Comparison of ENCODE assay signal across 10 cellular contexts in the genomic region with DNA sequence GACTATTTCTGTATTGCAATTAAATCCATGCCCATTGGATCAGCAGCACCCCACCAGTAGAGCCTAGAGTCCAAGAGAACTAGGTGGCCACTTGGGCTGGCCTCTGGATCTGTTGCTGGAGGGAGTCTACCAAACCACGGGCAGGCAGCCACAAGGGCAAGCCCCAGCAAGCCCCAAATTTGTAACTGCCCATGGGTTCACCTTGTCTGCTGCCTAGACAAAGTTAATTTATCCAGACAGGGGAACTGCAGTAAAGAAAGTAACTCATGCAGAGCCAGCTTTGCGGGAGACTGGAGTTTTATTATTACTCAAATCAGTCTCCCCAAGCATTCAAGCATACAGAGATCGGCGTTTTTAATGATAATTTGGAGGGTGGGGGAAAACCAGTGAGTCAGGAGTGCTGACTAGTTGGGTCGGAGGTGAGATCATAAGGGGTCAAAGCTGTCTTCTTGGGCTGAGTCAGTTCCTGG.
DNase-seq lines count a peak whose midpoint lies in the region; ATAC-seq and TF ChIP-seq lines count a peak whose summit lies in the region.
"Had no signal": no experiment of that assay in that cellular context is flagged by ENCODE, and none has a peak within 500 bp of the region (broad histone marks: within the 10 kb centered on the region; RNA-seq: fewer than 3 reads in every experiment).

No MANE protein-coding gene starts in this region.

- H3K4me3 ChIP-seq in dorsolateral prefrontal cortex: no peak overlapping the region
- H3K4me3 ChIP-seq: left ventricle myocardium inferior had no signal

- CTCF ChIA-PET in RWPE1 (lab: Yijun Ruan, JAX): interaction anchor here (0.6 to 0.7 kb wide), 2 partner anchors 20 to 22 kb away, joined by 3 read pairs; no protein-coding TSS in a partner anchor

- POLR2A ChIA-PET in RWPE1 (lab: Yijun Ruan, JAX; ENCODE audit: low non-redundant PET): no interaction called here

- ATAC-seq in GM18907 (IDR thresholded peaks at IDR 0.05; ENCODE audit: unreplicated experiment) (peak; percentile 83), HG02623 (IDR thresholded peaks at IDR 0.05; ENCODE audit: unreplicated experiment) (peak; percentile 64)

- peak overlapping the region; percentile 36; the same call in 1 of the 2 replicates for H3K27ac ChIP-seq in RWPE1
- no peak overlapping the region for H3K27ac ChIP-seq in dorsolateral prefrontal cortex
- H3K27ac ChIP-seq: left ventricle myocardium inferior had no signal

- TF ChIP-seq CTCF in RWPE1 (conservative IDR thresholded peaks at IDR 0.05; ENCODE audit: low read depth): no peak
- TF ChIP-seq CTCF in dorsolateral prefrontal cortex (IDR thresholded peaks at IDR 0.05 in 54 of 56, conservative IDR thresholded peaks at IDR 0.05 in 2 of 56; ENCODE audit: low read depth in 1 of 56, partially characterized antibody in 56 of 56): no peak

- peaks cover 0 to 3% (median 0%) of the 10 kb centered on the region in 45 donors for H3K27me3 ChIP-seq in dorsolateral prefrontal cortex

- intact Hi-C loops in dorsolateral prefrontal cortex (cut with DNase I): no loop called here

- DNase-seq in RWPE1 (ENCODE audit: low spot score) (peak; percentile 61), dorsolateral prefrontal cortex (no peak), COLO668 (lab: John Stamatoyannopoulos, UW; ENCODE audit: unreplicated experiment) (no peak), C1 segment of cervical spinal cord (lab: John Stamatoyannopoulos, UW) (no peak), T-helper 9 cell (no peak)
- DNase-seq in stimulated activated CD4-positive, alpha-beta T cell treated with anti-CD3 and anti-CD28 coated beads, Interleukin-1b, Interleukin-23, amount 100 ng/mL, for 24 hours (ENCODE audit: low read depth in 4 of 4, low spot score in 1 of 4): peak in 3 of 4 experiments; percentile 10 to 50 (median 16)
- DNase-seq: activated gamma-delta T cell, left ventricle myocardium inferior had no signal

Comparison
In these comparisons a context has a peak if more than half of its experiments do, and no peak if none do; other contexts are left out.
1. DNase-seq: peak in RWPE1 (single experiment) and stimulated activated CD4-positive, alpha-beta T cell treated with anti-CD3 and anti-CD28 coated beads, Interleukin-1b, Interleukin-23, amount 100 ng/mL, for 24 hours (3 of 4); none in dorsolateral prefrontal cortex (0 of 10), COLO668 (single experiment), C1 segment of cervical spinal cord (0 of 14) and T-helper 9 cell (single experiment).